Comparison of ENCODE assay signal across 1 cellular context in the genomic region with DNA sequence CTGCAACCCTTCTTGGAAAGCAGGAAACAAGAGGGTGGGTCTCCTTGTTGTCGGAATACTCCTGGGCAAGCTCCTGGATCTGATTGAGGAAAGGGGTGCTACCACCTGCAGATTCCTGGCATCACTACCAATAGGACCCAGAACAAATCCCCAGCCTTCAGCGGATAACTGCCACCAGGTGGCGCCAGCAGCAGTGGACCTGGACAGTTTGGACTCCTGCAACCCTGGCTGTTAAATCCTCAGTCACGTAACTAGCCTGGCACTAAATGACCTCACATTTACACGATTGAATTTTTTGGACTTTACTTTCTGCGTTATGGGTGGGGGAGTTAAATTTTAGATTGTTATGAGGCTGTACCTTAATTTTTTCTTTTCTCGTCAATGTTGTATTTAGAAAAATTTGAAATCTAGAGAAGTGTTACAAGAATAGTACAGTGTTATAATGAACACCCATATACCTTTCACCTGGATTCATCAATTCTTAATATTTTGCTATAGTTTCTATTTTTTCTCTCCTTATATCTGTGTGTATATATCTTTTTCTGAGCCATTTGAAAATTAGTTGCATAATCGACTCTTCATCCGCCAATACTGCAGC.
A peak's percentile ranks its signal among the peaks of the same experiment; 100 is the strongest.
TF ChIP-seq lines count a peak whose summit lies in the region.

No MANE protein-coding gene starts in this region.

TF ChIP-seq in HepG2, 621 proteins besides CTCF, POLR2A, EP300 and RAD21 (continued from another document):
- TF ChIP-seq ZBTB33 (CRISPR knock-in tag; IDR thresholded peaks at IDR 0.05) (no peak), CREB1 (IDR thresholded peaks at IDR 0.05) (no peak), CREB1 (CRISPR knock-in tag; IDR thresholded peaks at IDR 0.05) (no peak), HNRNPH1 (optimal IDR thresholded peaks at IDR 0.05; ENCODE audit: low read depth, low read length) (no peak), SRSF4 (IDR thresholded peaks at IDR 0.05; ENCODE audit: low read depth, low read length, poor library complexity, severe bottlenecking) (no peak), POLR2AphosphoS2 (IDR thresholded peaks at IDR 0.05; ENCODE audit: low read depth, low read length) (no peak), ZNF644 (CRISPR knock-in tag; IDR thresholded peaks at IDR 0.05; ENCODE audit: low read depth) (no peak), MTA3 (CRISPR knock-in tag; IDR thresholded peaks at IDR 0.05) (no peak), FIP1L1 (IDR thresholded peaks at IDR 0.05; ENCODE audit: borderline replicate concordance, insufficient read depth, low read depth, low read length) (no peak), MED1 (CRISPR knock-in tag; IDR thresholded peaks at IDR 0.05) (no peak), NR2F6 (IDR thresholded peaks at IDR 0.05) (no peak), NR2F6 (CRISPR knock-in tag; IDR thresholded peaks at IDR 0.05) (no peak), HNF4A (CRISPR knock-in tag; IDR thresholded peaks at IDR 0.05) (peak; percentile 43; the same call in 1 of the 2 replicates)
